In the genomic region with DNA sequence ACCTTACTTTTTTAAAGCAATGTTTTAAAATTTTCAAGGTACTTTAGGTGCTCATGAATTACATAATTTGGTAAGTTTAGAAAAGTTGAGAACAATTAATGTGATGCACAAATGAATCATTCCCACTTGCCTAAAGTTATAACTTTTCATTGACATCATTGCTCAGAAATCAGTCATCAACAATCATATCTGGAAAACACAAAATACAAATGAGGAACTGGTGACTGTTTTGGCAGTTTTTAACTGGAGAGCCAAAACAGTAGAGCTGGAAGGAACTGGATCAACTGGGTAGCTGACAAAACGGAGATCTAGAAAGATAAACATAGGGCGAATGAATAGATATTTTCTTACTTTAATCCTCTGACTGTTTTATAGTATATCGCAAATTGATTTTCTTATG, we compare ENCODE assay signal across 20 cellular contexts.
"Had no signal": no experiment of that assay in that cellular context is flagged by ENCODE, and none has a peak within 500 bp of the region (broad histone marks: within the 10 kb centered on the region; RNA-seq: fewer than 3 reads in every experiment).

No MANE protein-coding gene starts in this region.

- H3K36me3 Mint-ChIP-seq: type B pancreatic cell had no signal

- H3K4me3 ChIP-seq: coronary artery, esophagus squamous epithelium, lung, pancreas, smooth muscle cell had no signal

- H3K27me3 ChIP-seq: esophagus squamous epithelium, pancreas had no signal

- H3K36me3 ChIP-seq: esophagus squamous epithelium, pancreas had no signal

- ATAC-seq: left colon, left ventricle myocardium superior, pancreas, right cardiac atrium had no signal

- H3K27ac Mint-ChIP-seq: endodermal cell, nephron, progenitor cell of endocrine pancreas, type B pancreatic cell had no signal

- H3K4me3 Mint-ChIP-seq: endodermal cell, nephron, type B pancreatic cell had no signal

- H3K4me1 Mint-ChIP-seq: endodermal cell, nephron had no signal

- H3K27ac ChIP-seq: coronary artery, esophagus squamous epithelium, pancreas had no signal

- FAIRE-seq: pancreas, urothelium cell line had no signal

- H3K4me1 ChIP-seq: pancreas had no signal

- H3K27me3 Mint-ChIP-seq: progenitor cell of endocrine pancreas, type B pancreatic cell had no signal

- DNase-seq: effector CD4-positive, alpha-beta T cell; endodermal cell; esophagus squamous epithelium; foreskin fibroblast; head of caudate nucleus; hippocampal formation; left colon; left ventricle myocardium superior; occipital lobe; pancreas; right cardiac atrium; stimulated activated CD4-positive, alpha-beta T cell treated with anti-CD3 and anti-CD28 coated beads, Interleukin-2, amount 100 ng/mL, for 48 hours; stimulated activated naive CD4-positive, alpha-beta T cell treated with Interleukin-2 at 50 U/mL for 16 hours had no signal

- H3K9me3 ChIP-seq: esophagus squamous epithelium, pancreas had no signal
